ENCODE assay signal across 23 cellular contexts in the genomic region with DNA sequence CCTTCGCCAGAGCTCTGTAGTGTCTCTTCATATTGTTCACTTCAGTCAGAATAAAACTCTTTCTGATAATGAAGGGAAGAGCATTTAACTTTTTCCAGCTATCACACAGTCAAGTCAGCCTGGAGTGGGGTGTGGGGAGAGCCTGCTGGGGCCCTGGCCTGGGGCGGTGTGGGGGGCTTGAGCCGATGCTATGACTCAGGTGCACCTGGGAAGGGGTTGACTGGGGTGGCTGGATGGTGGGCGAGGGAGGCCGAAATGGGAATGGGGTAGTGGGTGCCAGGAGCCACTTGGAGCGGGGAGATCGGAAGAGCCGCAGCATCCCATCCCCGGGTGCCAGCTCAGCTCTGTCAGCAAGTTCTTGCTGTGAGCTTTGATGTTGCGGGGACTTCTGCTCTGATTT.
"Had no signal": no experiment of that assay in that cellular context is flagged by ENCODE, and none has a peak within 500 bp of the region (broad histone marks: within the 10 kb centered on the region; RNA-seq: fewer than 3 reads in every experiment).

No MANE protein-coding gene starts in this region.

- H3K9me3 ChIP-seq: esophagus muscularis mucosa, gastroesophageal sphincter, heart left ventricle, left lung, lower lobe of right lung, mucosa of descending colon had no signal

- DNase-seq: dermis blood vessel endothelial cell; dorsolateral prefrontal cortex; effector CD4-positive, alpha-beta T cell; effector memory CD4-positive, alpha-beta T cell; foreskin keratinocyte; heart left ventricle; hypothalamus; immature natural killer cell; islet precursor cell; left cardiac atrium; left ventricle myocardium superior; lower lobe of right lung; mesenchymal stem cell; mucosa of descending colon; naive B cell had no signal

- H3K36me3 ChIP-seq: esophagus muscularis mucosa, gastroesophageal sphincter, heart left ventricle, left lung, lower lobe of right lung had no signal

- H3K4me1 ChIP-seq: foreskin keratinocyte, gastroesophageal sphincter, left lung, lower lobe of right lung had no signal

- FAIRE-seq: colon, endothelial cell of umbilical vein, frontal cortex had no signal

- H3K27me3 ChIP-seq: heart left ventricle had no signal

- H3K4me3 ChIP-seq: coronary artery, dorsolateral prefrontal cortex, esophagus muscularis mucosa, gastroesophageal sphincter, heart left ventricle, hepatocyte, left lung, lower lobe of right lung, mucosa of descending colon had no signal

- H3K4me2 ChIP-seq: hepatocyte had no signal

- H3K27ac ChIP-seq: coronary artery, dorsolateral prefrontal cortex, esophagus muscularis mucosa, foreskin keratinocyte, gastroesophageal sphincter, heart left ventricle, hepatocyte, left lung, lower lobe of right lung had no signal
